Comparison of ENCODE assay signal across 22 cellular contexts in genomic region chr17:32303861-32304288, GRCh38. TPM values are rescaled to one million over a fixed set of nuclear protein-coding genes. Genes with fewer than 3 reads are reported as not detected.
DNase-seq lines count a peak whose midpoint lies in the region; ATAC-seq and TF ChIP-seq lines count a peak whose summit lies in the region.
"Had no signal": no experiment of that assay in that cellular context is flagged by ENCODE, and none has a peak within 500 bp of the region (broad histone marks: within the 10 kb centered on the region; RNA-seq: fewer than 3 reads in every experiment).

No MANE protein-coding gene starts in this region.

- no peaks in the 10 kb centered on the region for H3K9me3 ChIP-seq in HEK293 (ENCODE audit: control insufficient read depth, insufficient read depth, low read depth, low read length)
- H3K9me3 ChIP-seq in SK-N-SH, result no peaks in the 10 kb centered on the region
- H3K9me3 ChIP-seq: ascending aorta, suprapubic skin had no signal

- H3K9me2 ChIP-seq in SK-N-SH, result no peaks in the 10 kb centered on the region

- H3K4me1 ChIP-seq in HEK293 (ENCODE audit: control insufficient read depth, insufficient read depth, low read length) (peaks cover 33% of the 10 kb centered on the region), SK-N-SH (ENCODE audit: control insufficient read depth in 1 of 2, insufficient read depth in 2 of 2, low read depth in 1 of 2, low read length in 1 of 2) (peaks cover 0 to 15% of the 10 kb centered on the region in 2 experiments; a peak in 1 of 4 replicates)
- H3K4me1 ChIP-seq: ascending aorta, suprapubic skin had no signal

- H4K20me1 ChIP-seq in SK-N-SH (ENCODE audit: insufficient read depth), result no peaks in the 10 kb centered on the region

- no peak overlapping the region for H2AFZ ChIP-seq in SK-N-SH (ENCODE audit: low read depth)

- H3F3A ChIP-seq in SK-N-SH (replicated peaks; ENCODE audit: insufficient read depth), result no peaks in the 10 kb centered on the region

- CTCF ChIA-PET in HEK293 (lab: Yijun Ruan, JAX), result interaction anchor here (0.6 to 0.9 kb wide), 2 partner anchors 16 to 295 kb away, joined by 3 read pairs; no protein-coding TSS in a partner anchor
- CTCF ChIA-PET in SK-N-SH (lab: Yijun Ruan, JAX), result interaction anchor here (0.8 to 2.7 kb wide), 4 partner anchors 10 to 51 kb away, joined by 3 to 9 read pairs (median 4); no protein-coding TSS in a partner anchor

- peak overlapping the region; percentile 91 for H3K27ac ChIP-seq in HEK293 (ENCODE audit: extremely low read depth, low read depth, low read length)
- H3K27ac ChIP-seq in SK-N-SH (ENCODE audit: low read depth in 2 of 2, low read length in 1 of 2), result no peak overlapping the region
- H3K27ac ChIP-seq: ascending aorta, skin epidermis, suprapubic skin had no signal

- no peak for ATAC-seq in GM19397 (IDR thresholded peaks at IDR 0.05; ENCODE audit: unreplicated experiment)
- ATAC-seq: GM12878 had no signal

- TF ChIP-seq CTCF in HEK293 (tag by site-specific recombination; IDR thresholded peaks at IDR 0.05), result no peak
- no peak for TF ChIP-seq CTCF in SK-N-SH (IDR thresholded peaks at IDR 0.05)

- DNase-seq in DMS79 (lab: John Stamatoyannopoulos, UW) (peak; percentile 59), SK-N-SH (peak; percentile 53), iPS-NIHi11 (ENCODE audit: low spot score) (peak; percentile 8), cerebellar nuclear complex (lab: John Stamatoyannopoulos, UW) (no peak), dermis blood vessel endothelial cell (no peak)
- DNase-seq: activated CD4-positive, alpha-beta T cell treated with anti-CD3 and anti-CD28 coated beads, Interleukin-2, amount 50 U/mL, for 1 hour; activated naive CD4-positive, alpha-beta T cell treated with anti-CD3 and anti-CD28 coated beads for 36 hours; activated T-cell treated with anti-CD3 and anti-CD28 coated beads for 4 hours; GOT3; Kasumi-1; NCI-H1694; NCI-H510A; posterior cingulate gyrus; stimulated activated CD4-positive, alpha-beta T cell treated with anti-CD3 and anti-CD28 coated beads, Interleukin-4, amount 100 ng/mL, for 4 hours; stimulated activated CD8-positive, alpha-beta memory T cell treated with anti-CD3 and anti-CD28 coated beads, Interleukin-4, amount 100 ng/mL, for 48 hours had no signal

- H3K36me3 ChIP-seq in HEK293 (ENCODE audit: control insufficient read depth in 2 of 2, insufficient read depth in 1 of 2, low read length in 2 of 2) (peaks cover 0 to 16% of the 10 kb centered on the region in 2 experiments; a peak in 1 of 3 replicates), SK-N-SH (replicated peaks in 1 of 2; ENCODE audit: control insufficient read depth in 1 of 2, insufficient read depth in 2 of 2, low read length in 1 of 2) (no peaks in the 10 kb centered on the region)
- H3K36me3 ChIP-seq: ascending aorta, suprapubic skin had no signal

- no peaks in the 10 kb centered on the region for H3K27me3 ChIP-seq in SK-N-SH (ENCODE audit: insufficient read depth)
- H3K27me3 ChIP-seq: ascending aorta, suprapubic skin had no signal

- 90% methylated on average over 1 of the region's 1 CpG for WGBS in SK-N-SH (ENCODE audit: low lambda C conversion rate)

- no peaks in the 10 kb centered on the region for H3K79me2 ChIP-seq in SK-N-SH (ENCODE audit: insufficient read depth)

- peak in 1 of 2 experiments; percentile 5; a peak in 1 of 4 replicates for TF ChIP-seq EP300 in SK-N-SH (IDR thresholded peaks at IDR 0.05; ENCODE audit: borderline replicate concordance in 1 of 2, low read depth in 1 of 2, low read length in 1 of 2)

- no peak overlapping the region for H3K9ac ChIP-seq in SK-N-SH

- H3K4me2 ChIP-seq in SK-N-SH, result no peak overlapping the region

- POLR2A ChIA-PET in HEK293 (lab: Yijun Ruan, JAX) (no interaction called here), SK-N-SH (lab: Yijun Ruan, JAX) (no interaction called here)

- no peak overlapping the region for H3K4me3 ChIP-seq in HEK293 (ENCODE audit: low read depth, low read length)
- no peak overlapping the region for H3K4me3 ChIP-seq in SK-N-SH (ENCODE audit: low read depth in 2 of 2, low read length in 1 of 2)
- H3K4me3 ChIP-seq: ascending aorta, GM12878, skin epidermis, suprapubic skin had no signal

- no peak for TF ChIP-seq RAD21 in SK-N-SH (IDR thresholded peaks at IDR 0.05; ENCODE audit: low read length)

TF ChIP-seq in HEK293, 187 proteins besides CTCF, POLR2A, EP300 and RAD21 (continues in another document):
- TF ChIP-seq ZBTB21 (tag by site-specific recombination; IDR thresholded peaks at IDR 0.05), result peak; percentile 79
- TF ChIP-seq AEBP2 (tag by site-specific recombination; IDR thresholded peaks at IDR 0.05; ENCODE audit: borderline replicate concordance), result no peak
- TF ChIP-seq ZNF112 (tag by site-specific recombination; IDR thresholded peaks at IDR 0.05), result no peak
- no peak for TF ChIP-seq PRDM1 (tag by site-specific recombination; IDR thresholded peaks at IDR 0.05)
- no peak for TF ChIP-seq ZNF660 (tag by site-specific recombination; IDR thresholded peaks at IDR 0.05)
- no peak for TF ChIP-seq ZNF791 (tag by site-specific recombination; IDR thresholded peaks at IDR 0.05)
- TF ChIP-seq, protein P1, sequence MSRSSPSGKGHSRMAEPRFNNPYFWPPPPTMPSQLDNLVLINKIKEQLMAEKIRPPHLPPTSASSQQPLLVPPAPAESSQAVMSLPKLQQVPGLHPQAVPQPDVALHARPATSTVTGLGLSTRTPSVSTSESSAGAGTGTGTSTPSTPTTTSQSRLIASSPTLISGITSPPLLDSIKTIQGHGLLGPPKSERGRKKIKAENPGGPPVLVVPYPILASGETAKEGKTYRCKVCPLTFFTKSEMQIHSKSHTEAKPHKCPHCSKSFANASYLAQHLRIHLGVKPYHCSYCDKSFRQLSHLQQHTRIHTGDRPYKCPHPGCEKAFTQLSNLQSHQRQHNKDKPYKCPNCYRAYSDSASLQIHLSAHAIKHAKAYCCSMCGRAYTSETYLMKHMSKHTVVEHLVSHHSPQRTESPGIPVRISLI (tag by site-specific recombination; IDR thresholded peaks at IDR 0.05), result no peak
- no peak for TF ChIP-seq ZNF777 (tag by site-specific recombination; IDR thresholded peaks at IDR 0.05; ENCODE audit: borderline replicate concordance)
- TF ChIP-seq ZNF140 (tag by site-specific recombination; IDR thresholded peaks at IDR 0.05), result no peak

TF ChIP-seq in SK-N-SH, 30 proteins besides CTCF, POLR2A, EP300 and RAD21:
- TF ChIP-seq NFIC (IDR thresholded peaks at IDR 0.05; ENCODE audit: borderline replicate concordance), result no peak
- no peak for TF ChIP-seq USF2 (IDR thresholded peaks at IDR 0.05; ENCODE audit: borderline replicate concordance, low read depth, low read length)
- TF ChIP-seq EZH2phosphoT487 (IDR thresholded peaks at IDR 0.05; ENCODE audit: borderline replicate concordance, low read depth), result no peak
- TF ChIP-seq RCOR1 (IDR thresholded peaks at IDR 0.05; ENCODE audit: low read length), result no peak
- TF ChIP-seq PBX3 (IDR thresholded peaks at IDR 0.05), result no peak
- no peak for TF ChIP-seq FOXJ3 (CRISPR knock-in tag; IDR thresholded peaks at IDR 0.05)
TF ChIP-seq in SK-N-SH: peak in this region for 0.

RNA-seq across cellular contexts. Expression of gene C17orf75, which starts 38.1 kb away (rescaled TPM):
- polyA plus RNA-seq in SK-N-SH (2012; rRNA removed), result 14.2 and 19.4 TPM in 2 replicates
- 16.3 and 18.9 TPM in 2 replicates for polyA plus RNA-seq in SK-N-SH (2012; cell fraction: cytosol; rRNA removed)
- 28.3 and 44.4 TPM in 2 replicates for polyA plus RNA-seq in SK-N-SH (2012; cell fraction: nucleus; rRNA removed)
- 16.5 and 19.6 TPM in 2 replicates for total RNA-seq in dermis blood vessel endothelial cell

RNA-seq across cellular contexts. Expression of gene RHBDL3, which starts 38.2 kb away (rescaled TPM):
- polyA plus RNA-seq in SK-N-SH (2012; rRNA removed), result 0.39 and 0.72 TPM in 2 replicates
- polyA plus RNA-seq in SK-N-SH (2012; cell fraction: cytosol; rRNA removed), result 0.31 and 0.63 TPM in 2 replicates
- 0.66 and 0.99 TPM in 2 replicates for polyA plus RNA-seq in SK-N-SH (2012; cell fraction: nucleus; rRNA removed)
- total RNA-seq in dermis blood vessel endothelial cell, result 0.05 TPM in 1 of 2 replicates, not detected in the other
- total RNA-seq: activated naive CD4-positive, alpha-beta T cell treated with anti-CD3 and anti-CD28 coated beads for 36 hours; ascending aorta; fibroblast of villous mesenchyme had no signal

RNA-seq across cellular contexts. Expression of gene ZNF207, which starts 46.1 kb away (rescaled TPM):
- polyA plus RNA-seq in SK-N-SH (2012; rRNA removed), result 122 and 167 TPM in 2 replicates
- polyA plus RNA-seq in SK-N-SH (2012; cell fraction: cytosol; rRNA removed), result 125 and 128 TPM in 2 replicates
- 163 and 243 TPM in 2 replicates for polyA plus RNA-seq in SK-N-SH (2012; cell fraction: nucleus; rRNA removed)
- total RNA-seq in dermis blood vessel endothelial cell, result 115 and 117 TPM in 2 replicates

Comparison
In these comparisons a context has a peak if more than half of its experiments do, and no peak if none do; other contexts are left out.
1. DNase-seq: peak in DMS79 (single experiment), SK-N-SH (single experiment) and iPS-NIHi11 (single experiment); none in cerebellar nuclear complex (0 of 2) and dermis blood vessel endothelial cell (single experiment).